Comparison of ENCODE assay signal across 8 cellular contexts in genomic region chr6:124963416-124964083, GRCh38. TPM values are rescaled to one million over a fixed set of nuclear protein-coding genes. Genes with fewer than 3 reads are reported as not detected.
A peak's percentile ranks its signal among the peaks of the same experiment; 100 is the strongest.
DNase-seq lines count a peak whose midpoint lies in the region; ATAC-seq and TF ChIP-seq lines count a peak whose summit lies in the region.

No MANE protein-coding gene starts in this region.

- peak overlapping the region; percentile 57 for H3K4me3 Mint-ChIP-seq in activated CD4-positive, alpha-beta memory T cell treated with anti-CD3 and anti-CD28 coated beads, Interleukin-2, amount 10 ng/mL, durations not matched to agents 7 days and 5 days

- no peaks in the 10 kb centered on the region for H3K27me3 ChIP-seq in gastroesophageal sphincter

- peak in 1 of 2 donors; percentile 7 for TF ChIP-seq POLR2A in gastroesophageal sphincter (IDR thresholded peaks at IDR 0.05)

- H3K9me3 ChIP-seq in gastroesophageal sphincter = no peaks in the 10 kb centered on the region

- peak overlapping the region; percentile 93 to 94 for H3K4me3 ChIP-seq in gastroesophageal sphincter

- TF ChIP-seq EP300 in gastroesophageal sphincter (IDR thresholded peaks at IDR 0.05) = no peak

- POLR2A ChIA-PET in activated CD4-positive, alpha-beta memory T cell treated with anti-CD3 and anti-CD28 coated beads, Interleukin-2, amount 10 ng/mL, durations not matched to agents 7 days and 5 days (lab: Charles Lee) = no interaction called here

- TF ChIP-seq CTCF in gastroesophageal sphincter (IDR thresholded peaks at IDR 0.05) (no peak), omental fat pad (IDR thresholded peaks at IDR 0.05) (no peak)

- peaks cover 0 to 5% of the 10 kb centered on the region in 2 donors for H3K36me3 ChIP-seq in gastroesophageal sphincter

- peaks cover 48% of the 10 kb centered on the region for H3K27me3 Mint-ChIP-seq in activated CD4-positive, alpha-beta memory T cell treated with anti-CD3 and anti-CD28 coated beads, Interleukin-2, amount 10 ng/mL, durations not matched to agents 7 days and 5 days

- H3K27ac Mint-ChIP-seq in activated CD4-positive, alpha-beta memory T cell treated with anti-CD3 and anti-CD28 coated beads, Interleukin-2, amount 10 ng/mL, durations not matched to agents 7 days and 5 days = no peak overlapping the region

- 0% methylated on average over 3 to 9 of the region's 9 CpGs for WGBS in gastroesophageal sphincter (ENCODE audit: low coverage in 1 of 2), 2 donors

- peaks cover 6% of the 10 kb centered on the region for H3K36me3 Mint-ChIP-seq in activated CD4-positive, alpha-beta memory T cell treated with anti-CD3 and anti-CD28 coated beads, Interleukin-2, amount 10 ng/mL, durations not matched to agents 7 days and 5 days (ENCODE audit: low read depth)

- no peaks in the 10 kb centered on the region for H3K9me3 Mint-ChIP-seq in activated CD4-positive, alpha-beta memory T cell treated with anti-CD3 and anti-CD28 coated beads, Interleukin-2, amount 10 ng/mL, durations not matched to agents 7 days and 5 days

- DNase-seq in SIG-M5 treated with dmso at 0.1 percent for 504 hours (lab: John Stamatoyannopoulos, UW; ENCODE audit: unreplicated experiment) (peak; percentile 3), SIG-M5 (lab: John Stamatoyannopoulos, UW) (no peak), omental fat pad (ENCODE audit: low spot score) (no peak), DMS153 treated with DMSO at 0.1 percent for 48 hours (lab: John Stamatoyannopoulos, UW; ENCODE audit: unreplicated experiment) (no peak), mesenteric fat pad (ENCODE audit: low spot score) (no peak)
- DNase-seq in activated CD4-positive, alpha-beta memory T cell treated with anti-CD3 and anti-CD28 coated beads, Interleukin-2, amount 10 ng/mL, durations not matched to agents 7 days and 5 days = no peak

- ATAC-seq in gastroesophageal sphincter (no peak), omental fat pad (ENCODE audit: low FRiP score) (peak; percentile 7), GM18873 (IDR thresholded peaks at IDR 0.05; ENCODE audit: low FRiP score, unreplicated experiment) (no peak)

- H3K4me1 Mint-ChIP-seq in activated CD4-positive, alpha-beta memory T cell treated with anti-CD3 and anti-CD28 coated beads, Interleukin-2, amount 10 ng/mL, durations not matched to agents 7 days and 5 days = peaks cover 20% of the 10 kb centered on the region

- peak overlapping the region; percentile 93 to 97 (median 97) for H3K27ac ChIP-seq in gastroesophageal sphincter

- peaks cover 0 to 58% (median 21%) of the 10 kb centered on the region in 3 donors for H3K4me1 ChIP-seq in gastroesophageal sphincter

- CTCF ChIA-PET in activated CD4-positive, alpha-beta memory T cell treated with anti-CD3 and anti-CD28 coated beads, Interleukin-2, amount 10 ng/mL, durations not matched to agents 7 days and 5 days (lab: Charles Lee) = no interaction called here

RNA-seq across cellular contexts. Expression of gene RNF217, which starts 1.3 kb away (rescaled TPM):
- total RNA-seq in activated CD4-positive, alpha-beta memory T cell treated with anti-CD3 and anti-CD28 coated beads, Interleukin-2, amount 10 ng/mL, durations not matched to agents 7 days and 5 days = 1 to 10 TPM; 1.1 to 2.0 TPM
- total RNA-seq in gastroesophageal sphincter = 10 to 100 TPM; 26.2 to 32.2 (median 28.8) TPM
- total RNA-seq in omental fat pad = 10 to 100 TPM; 30.7 to 61.1 (median 38.4) TPM
- total RNA-seq in mesenteric fat pad = 34.1 TPM

Comparison
In these comparisons a context has a peak if more than half of its experiments do, and no peak if none do; other contexts are left out.
1. RNA of gene RNF217, which starts 1.3 kb away (total RNA-seq): 30.7 to 61.1 TPM in omental fat pad, 34.1 TPM in mesenteric fat pad (single experiment) and 26.2 to 32.2 TPM in gastroesophageal sphincter; 1.1 to 2.0 TPM in activated CD4-positive, alpha-beta memory T cell treated with anti-CD3 and anti-CD28 coated beads, Interleukin-2, amount 10 ng/mL, durations not matched to agents 7 days and 5 days; every median in the first group is over 4 times any median in the second.